9 cellular contexts compared by ENCODE assay signal in genomic region chrX:107775000-107775733, GRCh38. TPM values are rescaled to one million over a fixed set of nuclear protein-coding genes. Genes with fewer than 3 reads are reported as not detected.
DNase-seq lines count a peak whose midpoint lies in the region; ATAC-seq, FAIRE-seq and TF ChIP-seq lines count a peak whose summit lies in the region.
"Had no signal": no experiment of that assay in that cellular context is flagged by ENCODE, and none has a peak within 500 bp of the region (broad histone marks: within the 10 kb centered on the region; RNA-seq: fewer than 3 reads in every experiment).

No MANE protein-coding gene starts in this region.

- H3K36me3 Mint-ChIP-seq in activated T-helper 2 cell treated with anti-CD3 and anti-CD28 coated beads, Interferon-gamma antibody, Interleukin-2, Interleukin-4, amounts not matched to agents 10 μg/mL and 5 μg/mL and 100 μg/mL, durations not matched to agents 14 hours and 24 hours and 36 hours (ENCODE audit: low read depth), result no peaks in the 10 kb centered on the region
- no peaks in the 10 kb centered on the region for H3K36me3 Mint-ChIP-seq in stimulated activated memory B cell treated with anti-CD40 and anti-IgM and Interleukin-4, amounts not matched to agents 10 μg/mL and 1 μg/mL and 100 μg/mL, for 72 hours

- no peak for FAIRE-seq in GM12892 (lab: Jason Lieb, UNC)

- H3K27me3 Mint-ChIP-seq in activated T-helper 2 cell treated with anti-CD3 and anti-CD28 coated beads, Interferon-gamma antibody, Interleukin-2, Interleukin-4, amounts not matched to agents 10 μg/mL and 5 μg/mL and 100 μg/mL, durations not matched to agents 14 hours and 24 hours and 36 hours (ENCODE audit: low read depth), result peaks cover 20% of the 10 kb centered on the region
- no peaks in the 10 kb centered on the region for H3K27me3 Mint-ChIP-seq in stimulated activated memory B cell treated with anti-CD40 and anti-IgM and Interleukin-4, amounts not matched to agents 10 μg/mL and 1 μg/mL and 100 μg/mL, for 72 hours

- no peak for TF ChIP-seq POLR2A in GM12892 (IDR thresholded peaks at IDR 0.05; ENCODE audit: low read depth, low read length)

- H3K27ac Mint-ChIP-seq in activated T-helper 2 cell treated with anti-CD3 and anti-CD28 coated beads, Interferon-gamma antibody, Interleukin-2, Interleukin-4, amounts not matched to agents 10 μg/mL and 5 μg/mL and 100 μg/mL, durations not matched to agents 14 hours and 24 hours and 36 hours, result no peak overlapping the region
- no peak overlapping the region for H3K27ac Mint-ChIP-seq in stimulated activated memory B cell treated with anti-CD40 and anti-IgM and Interleukin-4, amounts not matched to agents 10 μg/mL and 1 μg/mL and 100 μg/mL, for 72 hours

- peak; percentile 23 for ATAC-seq in GM18868 (IDR thresholded peaks at IDR 0.05; ENCODE audit: unreplicated experiment)
- peak; percentile 17 for ATAC-seq in HG03064 (IDR thresholded peaks at IDR 0.05; ENCODE audit: low read depth, unreplicated experiment)
- no peak for ATAC-seq in stimulated activated memory B cell treated with anti-CD40 and anti-IgM and Interleukin-4, amounts not matched to agents 10 μg/mL and 1 μg/mL and 100 μg/mL, for 72 hours

- DNase-seq in activated T-helper 2 cell treated with anti-CD3 and anti-CD28 coated beads, Interferon-gamma antibody, Interleukin-2, Interleukin-4, amounts not matched to agents 10 μg/mL and 5 μg/mL and 100 μg/mL, durations not matched to agents 14 hours and 24 hours and 36 hours (ENCODE audit: low spot score), result no peak
- DNase-seq in NCI-H510A (lab: John Stamatoyannopoulos, UW) (no peak), GM12892 (ENCODE audit: insufficient read length) (no peak), kidney glomerular epithelial cell (lab: John Stamatoyannopoulos, UW) (no peak)

- H3K4me1 Mint-ChIP-seq in activated T-helper 2 cell treated with anti-CD3 and anti-CD28 coated beads, Interferon-gamma antibody, Interleukin-2, Interleukin-4, amounts not matched to agents 10 μg/mL and 5 μg/mL and 100 μg/mL, durations not matched to agents 14 hours and 24 hours and 36 hours (ENCODE audit: low read depth), result peaks cover 12% of the 10 kb centered on the region
- peaks cover 15% of the 10 kb centered on the region for H3K4me1 Mint-ChIP-seq in stimulated activated memory B cell treated with anti-CD40 and anti-IgM and Interleukin-4, amounts not matched to agents 10 μg/mL and 1 μg/mL and 100 μg/mL, for 72 hours

- intact Hi-C loops in activated T-helper 2 cell treated with anti-CD3 and anti-CD28 coated beads, Interferon-gamma antibody, Interleukin-2, Interleukin-4, amounts not matched to agents 10 μg/mL and 5 μg/mL and 100 μg/mL, durations not matched to agents 14 hours and 24 hours and 36 hours (cut with micrococcal nuclease), result loop anchor here (1.0 to 5.0 kb wide), 3 partner anchors 51 to 238 kb away; no protein-coding TSS in a partner anchor

- H3K4me3 ChIP-seq in iPS-11a (ENCODE audit: low read depth, low read length), result peak overlapping the region; percentile 17

- H3K4me3 Mint-ChIP-seq in activated T-helper 2 cell treated with anti-CD3 and anti-CD28 coated beads, Interferon-gamma antibody, Interleukin-2, Interleukin-4, amounts not matched to agents 10 μg/mL and 5 μg/mL and 100 μg/mL, durations not matched to agents 14 hours and 24 hours and 36 hours (ENCODE audit: low read depth), result peak overlapping the region; percentile 51
- peak overlapping the region; percentile 94 for H3K4me3 Mint-ChIP-seq in stimulated activated memory B cell treated with anti-CD40 and anti-IgM and Interleukin-4, amounts not matched to agents 10 μg/mL and 1 μg/mL and 100 μg/mL, for 72 hours

- no peaks in the 10 kb centered on the region for H3K9me3 Mint-ChIP-seq in activated T-helper 2 cell treated with anti-CD3 and anti-CD28 coated beads, Interferon-gamma antibody, Interleukin-2, Interleukin-4, amounts not matched to agents 10 μg/mL and 5 μg/mL and 100 μg/mL, durations not matched to agents 14 hours and 24 hours and 36 hours
- H3K9me3 Mint-ChIP-seq in stimulated activated memory B cell treated with anti-CD40 and anti-IgM and Interleukin-4, amounts not matched to agents 10 μg/mL and 1 μg/mL and 100 μg/mL, for 72 hours, result no peaks in the 10 kb centered on the region

RNA-seq across cellular contexts. Expression of gene TSC22D3, which starts 0.4 kb away (rescaled TPM):
- total RNA-seq in activated T-helper 2 cell treated with anti-CD3 and anti-CD28 coated beads, Interferon-gamma antibody, Interleukin-2, Interleukin-4, amounts not matched to agents 10 μg/mL and 5 μg/mL and 100 μg/mL, durations not matched to agents 14 hours and 24 hours and 36 hours, result 19.1 and 23.1 TPM in 2 replicates
- 31.8 TPM for polyA plus RNA-seq in GM12892 (2012; ENCODE audit: missing spikeins)

RNA-seq across cellular contexts. Expression of gene NCBP2L, which starts 2.4 kb away (rescaled TPM):
- not detected in 2 replicates for total RNA-seq in activated T-helper 2 cell treated with anti-CD3 and anti-CD28 coated beads, Interferon-gamma antibody, Interleukin-2, Interleukin-4, amounts not matched to agents 10 μg/mL and 5 μg/mL and 100 μg/mL, durations not matched to agents 14 hours and 24 hours and 36 hours
- not detected for polyA plus RNA-seq in GM12892 (2012; ENCODE audit: missing spikeins)
- total RNA-seq: RPMI7951 had no signal

RNA-seq across cellular contexts. Expression of gene MID2, which starts 50.5 kb away (rescaled TPM):
- 5.6 and 5.8 TPM in 2 replicates for total RNA-seq in activated T-helper 2 cell treated with anti-CD3 and anti-CD28 coated beads, Interferon-gamma antibody, Interleukin-2, Interleukin-4, amounts not matched to agents 10 μg/mL and 5 μg/mL and 100 μg/mL, durations not matched to agents 14 hours and 24 hours and 36 hours
- not detected for polyA plus RNA-seq in GM12892 (2012; ENCODE audit: missing spikeins)
